Comparison of ENCODE assay signal across 9 cellular contexts in genomic region chr2:167196461-167197252, GRCh38.
DNase-seq lines count a peak whose midpoint lies in the region; TF ChIP-seq lines count a peak whose summit lies in the region.
"Had no signal": no experiment of that assay in that cellular context is flagged by ENCODE, and none has a peak within 500 bp of the region (broad histone marks: within the 10 kb centered on the region; RNA-seq: fewer than 3 reads in every experiment).

No MANE protein-coding gene starts in this region.

- intact Hi-C loops in thyroid gland (cut with DNase I): no loop called here

- H3K27ac Mint-ChIP-seq in nephron progenitor cell: no peak overlapping the region
- H3K27ac Mint-ChIP-seq: H9 had no signal

- no peaks in the 10 kb centered on the region for H3K27me3 Mint-ChIP-seq in nephron progenitor cell (ENCODE audit: low read depth, poor library complexity)

- no peaks in the 10 kb centered on the region for H3K27me3 ChIP-seq in thyroid gland

- no peak overlapping the region for H3K4me3 Mint-ChIP-seq in nephron progenitor cell
- H3K4me3 Mint-ChIP-seq: H9 had no signal

- H3K36me3 ChIP-seq in thyroid gland: no peaks in the 10 kb centered on the region

- WGBS in thyroid gland, 2 donors: 31 to 39% methylated on average over 6 of the region's 6 CpGs

- no peak overlapping the region for H3K4me3 ChIP-seq in thyroid gland (replicated peaks in 1 of 3)

- no peaks in the 10 kb centered on the region for H3K36me3 Mint-ChIP-seq in nephron progenitor cell (ENCODE audit: low read depth)

- H3K9me3 Mint-ChIP-seq in nephron progenitor cell: no peaks in the 10 kb centered on the region
- H3K9me3 Mint-ChIP-seq: H9 had no signal

- DNase-seq in NCI-H748 (lab: John Stamatoyannopoulos, UW; ENCODE audit: unreplicated experiment): peak; percentile 28
- no peak for DNase-seq in NCI-H748 treated with DMSO at 0.1 percent for 48 hours (lab: John Stamatoyannopoulos, UW)
- peak; percentile 82 for DNase-seq in NCI-H82 treated with DMSO at 0.1 percent for 48 hours (lab: John Stamatoyannopoulos, UW; ENCODE audit: unreplicated experiment)
- DNase-seq in fibroblast of peridontal ligament (ENCODE audit: extremely low read depth): peak; percentile 82
- peak; percentile 3 for DNase-seq in thyroid gland
- DNase-seq in NCI-H1436 (lab: John Stamatoyannopoulos, UW): no peak
- no peak for DNase-seq in GM19240 (ENCODE audit: insufficient read length, low spot score)
- DNase-seq in nephron progenitor cell: no peak
- DNase-seq: H9 had no signal

- no peaks in the 10 kb centered on the region for H3K9me3 ChIP-seq in thyroid gland

- TF ChIP-seq CTCF in thyroid gland (IDR thresholded peaks at IDR 0.05): no peak
- TF ChIP-seq CTCF in nephron progenitor cell (IDR thresholded peaks at IDR 0.05): no peak

- H3K4me1 Mint-ChIP-seq in nephron progenitor cell: no peaks in the 10 kb centered on the region

- no peak overlapping the region for H3K27ac ChIP-seq in thyroid gland

- TF ChIP-seq POLR2A in thyroid gland (IDR thresholded peaks at IDR 0.05): no peak

- peaks cover 0 to 7% of the 10 kb centered on the region in 2 donors for H3K4me1 ChIP-seq in thyroid gland

Comparison
In these comparisons a context has a peak if more than half of its experiments do, and no peak if none do; other contexts are left out.
1. DNase-seq: peak in NCI-H748 (single experiment), NCI-H82 treated with DMSO at 0.1 percent for 48 hours (single experiment), fibroblast of peridontal ligament (single experiment) and thyroid gland (2 of 2); none in NCI-H748 treated with DMSO at 0.1 percent for 48 hours (single experiment), NCI-H1436 (single experiment), GM19240 (single experiment) and nephron progenitor cell (single experiment).